20 cellular contexts compared by ENCODE assay signal in genomic region chr1:7365706-7366105, GRCh38.
DNase-seq lines count a peak whose midpoint lies in the region; ATAC-seq and TF ChIP-seq lines count a peak whose summit lies in the region.
"Had no signal": no experiment of that assay in that cellular context is flagged by ENCODE, and none has a peak within 500 bp of the region (broad histone marks: within the 10 kb centered on the region; RNA-seq: fewer than 3 reads in every experiment).

No MANE protein-coding gene starts in this region.

- no TSS peak for BruUV-seq in MCF 10A (replicated peaks; lab: Mats Ljungman, UMichigan)

- no peak for TF ChIP-seq CTCF in heart left ventricle (IDR thresholded peaks at IDR 0.05)
- TF ChIP-seq CTCF in right atrium auricular region (IDR thresholded peaks at IDR 0.05), result no peak
- no peak for TF ChIP-seq CTCF in MCF 10A (IDR thresholded peaks at IDR 0.05; ENCODE audit: unreplicated experiment)

- H3K27ac Mint-ChIP-seq in MCF 10A (ENCODE audit: low read depth, unreplicated experiment), result no peak overlapping the region
- H3K27ac Mint-ChIP-seq: CD4-positive, alpha-beta T cell; CD8-positive, alpha-beta memory T cell; GM23338; HFFc6 had no signal

- intact Hi-C loops in heart left ventricle (cut with DNase I) (loop anchor here in 3 of 10 donors (1.0 to 5.0 kb wide), 3 partner anchors 73 to 152 kb away; no protein-coding TSS in a partner anchor), Right ventricle myocardium inferior (cut with DNase I) (loop anchor here (5.0 kb wide), 1 partner anchor 73 kb away; no protein-coding TSS in a partner anchor), left cardiac atrium (cut with DNase I) (loop anchor here in 1 of 2 donors (5.0 kb wide), 1 partner anchor 152 kb away; no protein-coding TSS in a partner anchor), right cardiac atrium (cut with DNase I) (no loop called here), MCF 10A (cut with micrococcal nuclease) (no loop called here)

- 73 to 77% (median 76%) methylated on average over 8 of the region's 8 CpGs for WGBS in heart left ventricle, 4 donors
- 73% methylated on average over 8 of the region's 8 CpGs for WGBS in right cardiac atrium

- H3K36me3 ChIP-seq in heart left ventricle (no peaks in the 10 kb centered on the region), right atrium auricular region (no peaks in the 10 kb centered on the region)

- H3K27ac ChIP-seq in heart left ventricle, result peak overlapping the region in 11 of 12 donors; percentile 32 to 86 (median 76)
- H3K27ac ChIP-seq in right atrium auricular region, result peak overlapping the region; percentile 80 to 85
- peak overlapping the region; percentile 65 for H3K27ac ChIP-seq in right cardiac atrium (ENCODE audit: low read length)
- H3K27ac ChIP-seq: A549 had no signal

- CTCF ChIA-PET in MCF 10A (lab: Yijun Ruan, JAX), result no interaction called here

- no peak for TF ChIP-seq POLR2A in heart left ventricle (IDR thresholded peaks at IDR 0.05)

- H3K4me1 Mint-ChIP-seq in MCF 10A (ENCODE audit: insufficient read depth, unreplicated experiment), result no peaks in the 10 kb centered on the region
- H3K4me1 Mint-ChIP-seq: CD14-positive monocyte; CD8-positive, alpha-beta memory T cell; GM23338 had no signal

- H3K9me3 ChIP-seq in heart left ventricle (no peaks in the 10 kb centered on the region), right atrium auricular region (no peaks in the 10 kb centered on the region), right cardiac atrium (ENCODE audit: control insufficient read depth, low read length) (no peaks in the 10 kb centered on the region)
- H3K9me3 ChIP-seq: A549 had no signal

- H3K9me3 Mint-ChIP-seq in MCF 10A (ENCODE audit: unreplicated experiment), result no peaks in the 10 kb centered on the region
- H3K9me3 Mint-ChIP-seq: CD4-positive, alpha-beta T cell; CD8-positive, alpha-beta memory T cell; GM23338; H9 had no signal

- H3K4me3 Mint-ChIP-seq in MCF 10A (ENCODE audit: unreplicated experiment), result no peak overlapping the region
- H3K4me3 Mint-ChIP-seq: CD14-positive monocyte; CD4-positive, alpha-beta T cell; CD8-positive, alpha-beta memory T cell; GM23338; H9; HFFc6 had no signal

- ATAC-seq in heart left ventricle (no peak), Right ventricle myocardium inferior (no peak), left cardiac atrium (no peak), right cardiac atrium (no peak)
- ATAC-seq: A549, GM12878, GM23338 had no signal

- H3K27me3 ChIP-seq in heart left ventricle (no peaks in the 10 kb centered on the region), right atrium auricular region (no peaks in the 10 kb centered on the region), right cardiac atrium (ENCODE audit: control insufficient read depth, insufficient read depth) (no peaks in the 10 kb centered on the region)

- no peaks in the 10 kb centered on the region for H3K36me3 Mint-ChIP-seq in MCF 10A (ENCODE audit: insufficient read depth, unreplicated experiment)
- H3K36me3 Mint-ChIP-seq: CD14-positive monocyte; CD8-positive, alpha-beta memory T cell had no signal

- POLR2A ChIA-PET in MCF 10A (lab: Yijun Ruan, JAX), result no interaction called here

- no peak overlapping the region for H3K4me3 ChIP-seq in heart left ventricle
- H3K4me3 ChIP-seq in right atrium auricular region, result no peak overlapping the region
- no peak overlapping the region for H3K4me3 ChIP-seq in right cardiac atrium (ENCODE audit: low read length)
- H3K4me3 ChIP-seq: A549, GM12878, GM23338 had no signal

- DNase-seq in heart left ventricle (peak in 1 of 5 donors; percentile 40), Right ventricle myocardium inferior (ENCODE audit: missing footprints) (no peak), right atrium auricular region (ENCODE audit: low spot score) (no peak), left cardiac atrium (no peak), right cardiac atrium (peak in 1 of 3 donors; percentile 37), HCEC 1CT (no peak), MCF 10A (ENCODE audit: unreplicated experiment) (no peak)
- DNase-seq: 8988T; CD4-positive, alpha-beta T cell; CD8-positive, alpha-beta memory T cell; DMS 273 treated with DMSO at 0.1 percent for 48 hours; DMS79; EL; GDM1; H9; HFFc6 had no signal

- H3K4me1 ChIP-seq in heart left ventricle (peaks cover 0 to 41% (median 6%) of the 10 kb centered on the region in 12 donors), right atrium auricular region (peaks cover 0 to 15% of the 10 kb centered on the region in 2 donors), right cardiac atrium (ENCODE audit: control insufficient read depth, insufficient read depth, low read length) (peaks cover 2% of the 10 kb centered on the region)
- H3K4me1 ChIP-seq: A549 had no signal

- no peaks in the 10 kb centered on the region for H3K27me3 Mint-ChIP-seq in MCF 10A (ENCODE audit: insufficient read depth, unreplicated experiment)
- H3K27me3 Mint-ChIP-seq: CD4-positive, alpha-beta T cell; CD8-positive, alpha-beta memory T cell had no signal
